ENCODE assay signal across 35 cellular contexts in the genomic region with DNA sequence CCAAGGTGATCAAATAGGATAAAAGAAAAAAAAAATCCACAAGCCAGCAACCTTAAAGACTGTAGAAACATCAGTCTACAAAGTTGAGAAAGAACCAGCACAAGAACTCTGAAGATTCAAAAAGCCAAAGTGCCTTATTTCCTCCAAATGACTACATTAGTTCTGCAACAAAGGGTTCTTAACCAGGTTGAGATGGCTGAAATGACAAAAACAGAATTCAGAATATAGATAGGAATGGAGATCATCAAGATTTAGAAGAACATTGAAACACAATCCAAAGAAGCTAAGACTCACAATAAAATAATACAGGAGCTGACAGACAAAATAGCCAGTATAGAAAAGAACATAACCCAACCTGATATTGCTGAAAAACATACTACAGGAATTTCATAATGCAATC.
A peak's percentile ranks its signal among the peaks of the same experiment; 100 is the strongest.
DNase-seq lines count a peak whose midpoint lies in the region; ATAC-seq, FAIRE-seq and TF ChIP-seq lines count a peak whose summit lies in the region.
"Had no signal": no experiment of that assay in that cellular context is flagged by ENCODE, and none has a peak within 500 bp of the region (broad histone marks: within the 10 kb centered on the region; RNA-seq: fewer than 3 reads in every experiment).

No MANE protein-coding gene starts in this region.

- H3K9me3 ChIP-seq in HEK293 (ENCODE audit: control insufficient read depth, insufficient read depth, low read depth, low read length) (peaks cover 7% of the 10 kb centered on the region), astrocyte (ENCODE audit: insufficient read depth, low read depth, low read length) (no peaks in the 10 kb centered on the region)
- H3K9me3 ChIP-seq: A549, BE2C, Caco-2 had no signal

- H3K36me3 ChIP-seq in HEK293 (ENCODE audit: control insufficient read depth in 2 of 2, insufficient read depth in 1 of 2, low read length in 2 of 2) (no peaks in the 10 kb centered on the region), astrocyte (ENCODE audit: insufficient read depth, low read length) (no peaks in the 10 kb centered on the region)
- H3K36me3 ChIP-seq: BE2C, BLaER1 had no signal

- TF ChIP-seq CTCF in HEK293 (tag by site-specific recombination; IDR thresholded peaks at IDR 0.05) (no peak), astrocyte (IDR thresholded peaks at IDR 0.05; ENCODE audit: insufficient read depth, low read depth, low read length) (no peak)

- no peaks in the 10 kb centered on the region for H3K9me3 Mint-ChIP-seq in astrocyte (ENCODE audit: unreplicated experiment)
- peaks cover 3% of the 10 kb centered on the region for H3K9me3 Mint-ChIP-seq in activated T-helper 17 cell treated with anti-CD3 and anti-CD28 coated beads, Interleukin-2, amount 50 U/mL, for 72 hours
- H3K9me3 Mint-ChIP-seq: CD4-positive, alpha-beta T cell; CD8-positive, alpha-beta memory T cell; CD8-positive, alpha-beta T cell had no signal

- no peak overlapping the region for H3K27ac Mint-ChIP-seq in astrocyte (ENCODE audit: unreplicated experiment)
- no peak overlapping the region for H3K27ac Mint-ChIP-seq in activated T-helper 17 cell treated with anti-CD3 and anti-CD28 coated beads, Interleukin-2, amount 50 U/mL, for 72 hours
- H3K27ac Mint-ChIP-seq: B cell; CD14-positive monocyte; CD4-positive, alpha-beta memory T cell; CD4-positive, alpha-beta T cell; CD4-positive, CD25-positive, alpha-beta regulatory T cell; CD8-positive, alpha-beta memory T cell; CD8-positive, alpha-beta T cell had no signal

- FAIRE-seq in astrocyte (lab: Jason Lieb, UNC) (peak; percentile 97), colon (lab: Jason Lieb, UNC) (peak; percentile 33)
- FAIRE-seq: A204.1, D721Med had no signal

- H3K27me3 ChIP-seq in astrocyte (ENCODE audit: insufficient read depth, low read length), result no peaks in the 10 kb centered on the region
- H3K27me3 ChIP-seq: BE2C had no signal

- H3K36me3 Mint-ChIP-seq in astrocyte (ENCODE audit: low read depth, unreplicated experiment), result no peaks in the 10 kb centered on the region
- H3K36me3 Mint-ChIP-seq in activated T-helper 17 cell treated with anti-CD3 and anti-CD28 coated beads, Interleukin-2, amount 50 U/mL, for 72 hours (ENCODE audit: low read depth), result no peaks in the 10 kb centered on the region
- H3K36me3 Mint-ChIP-seq: CD14-positive monocyte; CD4-positive, CD25-positive, alpha-beta regulatory T cell; CD8-positive, alpha-beta T cell had no signal

- CTCF ChIA-PET in HEK293 (lab: Yijun Ruan, JAX), result interaction anchor here (1.9 kb wide), 1 partner anchor 13 kb away, joined by 9 read pairs; no protein-coding TSS in a partner anchor

- H2AFZ ChIP-seq in astrocyte (ENCODE audit: low read depth, low read length), result no peak overlapping the region

- H3K27ac ChIP-seq in HEK293 (ENCODE audit: extremely low read depth, low read depth, low read length) (no peak overlapping the region), astrocyte (ENCODE audit: low read depth, low read length) (no peak overlapping the region)
- H3K27ac ChIP-seq: 22Rv1; A549; BLaER1; BLaER1 treated with 17β-estradiol and CSF1 and Interleukin-3, amounts not matched to agents 10 nM and 100 nM; C4-2B had no signal

- H3K4me1 ChIP-seq in HEK293 (ENCODE audit: control insufficient read depth, insufficient read depth, low read length) (no peaks in the 10 kb centered on the region), astrocyte (ENCODE audit: insufficient read depth, low read length) (no peaks in the 10 kb centered on the region)
- H3K4me1 ChIP-seq: A549; BE2C; BLaER1; BLaER1 treated with 17β-estradiol and CSF1 and Interleukin-3, amounts not matched to agents 10 nM and 100 nM; Caco-2 had no signal

- no peaks in the 10 kb centered on the region for H3K4me1 Mint-ChIP-seq in astrocyte (ENCODE audit: low read depth, unreplicated experiment)
- H3K4me1 Mint-ChIP-seq in activated T-helper 17 cell treated with anti-CD3 and anti-CD28 coated beads, Interleukin-2, amount 50 U/mL, for 72 hours, result no peaks in the 10 kb centered on the region
- H3K4me1 Mint-ChIP-seq: B cell; CD14-positive monocyte; CD4-positive, alpha-beta memory T cell; CD8-positive, alpha-beta memory T cell had no signal

- no peak for ATAC-seq in activated T-helper 17 cell treated with anti-CD3 and anti-CD28 coated beads, Interleukin-2, amount 50 U/mL, for 72 hours (replicated peaks)
- no peak for ATAC-seq in HG03342 (IDR thresholded peaks at IDR 0.05; ENCODE audit: unreplicated experiment)
- ATAC-seq: A549; CD8-positive, alpha-beta T cell had no signal

- no peak overlapping the region for H3K4me3 ChIP-seq in HEK293 (ENCODE audit: low read depth, low read length)
- no peak overlapping the region for H3K4me3 ChIP-seq in astrocyte (ENCODE audit: insufficient read depth, low read depth, low read length)
- H3K4me3 ChIP-seq: A549; BLaER1; BLaER1 treated with 17β-estradiol and CSF1 and Interleukin-3, amounts not matched to agents 10 nM and 100 nM had no signal

- no peaks in the 10 kb centered on the region for H3K27me3 Mint-ChIP-seq in astrocyte (ENCODE audit: low read depth, unreplicated experiment)
- H3K27me3 Mint-ChIP-seq in activated T-helper 17 cell treated with anti-CD3 and anti-CD28 coated beads, Interleukin-2, amount 50 U/mL, for 72 hours, result no peaks in the 10 kb centered on the region
- H3K27me3 Mint-ChIP-seq: B cell; CD4-positive, alpha-beta memory T cell; CD4-positive, alpha-beta T cell; CD4-positive, CD25-positive, alpha-beta regulatory T cell had no signal

- POLR2A ChIA-PET in HEK293 (lab: Yijun Ruan, JAX), result no interaction called here

- DNase-seq in astrocyte (ENCODE audit: low read depth) (no peak), NCI-H1092 treated with DMSO at 0.1 percent for 48 hours (lab: John Stamatoyannopoulos, UW) (no peak)
- DNase-seq: 8988T; ACHN; AML-193; BE2C; C1 segment of cervical spinal cord; Caco-2; Calu3; CD4-positive, alpha-beta memory T cell; CD4-positive, alpha-beta T cell; CD4-positive, CD25-positive, alpha-beta regulatory T cell; CD8-positive, alpha-beta memory T cell; CD8-positive, alpha-beta T cell; COR-L47; DMS 273 treated with DMSO at 0.1 percent for 48 hours; DMS153; DMS53; DMS79; DMS79 treated with DMSO at 0.1 percent for 48 hours; DND-41; EL had no signal

- no peak overlapping the region for H3K9ac ChIP-seq in astrocyte (ENCODE audit: low read length)
- H3K9ac ChIP-seq: BLaER1; BLaER1 treated with 17β-estradiol and CSF1 and Interleukin-3, amounts not matched to agents 10 nM and 100 nM had no signal

- no peaks in the 10 kb centered on the region for H4K20me1 ChIP-seq in astrocyte (ENCODE audit: insufficient read depth, low read length)
- H4K20me1 ChIP-seq: BLaER1; BLaER1 treated with 17β-estradiol and CSF1 and Interleukin-3, amounts not matched to agents 10 nM and 100 nM had no signal

- H3K79me2 ChIP-seq in astrocyte (ENCODE audit: insufficient read depth, low read length), result no peaks in the 10 kb centered on the region

- H3K4me3 Mint-ChIP-seq in astrocyte (ENCODE audit: unreplicated experiment), result no peak overlapping the region
- H3K4me3 Mint-ChIP-seq in activated T-helper 17 cell treated with anti-CD3 and anti-CD28 coated beads, Interleukin-2, amount 50 U/mL, for 72 hours, result no peak overlapping the region
- H3K4me3 Mint-ChIP-seq: B cell; CD14-positive monocyte; CD4-positive, alpha-beta memory T cell; CD4-positive, alpha-beta T cell; CD4-positive, CD25-positive, alpha-beta regulatory T cell; CD8-positive, alpha-beta memory T cell; CD8-positive, alpha-beta T cell had no signal

- no peak overlapping the region for H3K4me2 ChIP-seq in astrocyte (ENCODE audit: low read length)
- H3K4me2 ChIP-seq: A549; BLaER1; BLaER1 treated with 17β-estradiol and CSF1 and Interleukin-3, amounts not matched to agents 10 nM and 100 nM had no signal

TF ChIP-seq in HEK293, 187 proteins besides CTCF, POLR2A, EP300 and RAD21:
- TF ChIP-seq SETDB1 (IDR thresholded peaks at IDR 0.05; ENCODE audit: insufficient read length, low read length), result peak; percentile 46
- peak; percentile 100 for TF ChIP-seq ZNF433 (tag by site-specific recombination; IDR thresholded peaks at IDR 0.05; ENCODE audit: low read depth)
- TF ChIP-seq ZNF664 (tag by site-specific recombination; IDR thresholded peaks at IDR 0.05), result no peak
- no peak for TF ChIP-seq ZNF391 (tag by site-specific recombination; IDR thresholded peaks at IDR 0.05; ENCODE audit: borderline replicate concordance, low read depth)
- TF ChIP-seq ZBTB11 (tag by site-specific recombination; conservative IDR thresholded peaks at IDR 0.05; ENCODE audit: low read depth), result no peak
TF ChIP-seq in HEK293: peak in this region for 2.
